Comparison of ENCODE assay signal across 1 cellular context in genomic region chr1:182588460-182589396, GRCh38.
TF ChIP-seq lines count a peak whose summit lies in the region.

Gene RNASEL (minus strand): TSS chr1:182589256. CDS start chr1:182586806, 2,450 bp downstream.

TF ChIP-seq in SK-N-SH, 30 proteins besides CTCF, POLR2A, EP300 and RAD21 (continued from another document):
- TF ChIP-seq, protein P1, sequence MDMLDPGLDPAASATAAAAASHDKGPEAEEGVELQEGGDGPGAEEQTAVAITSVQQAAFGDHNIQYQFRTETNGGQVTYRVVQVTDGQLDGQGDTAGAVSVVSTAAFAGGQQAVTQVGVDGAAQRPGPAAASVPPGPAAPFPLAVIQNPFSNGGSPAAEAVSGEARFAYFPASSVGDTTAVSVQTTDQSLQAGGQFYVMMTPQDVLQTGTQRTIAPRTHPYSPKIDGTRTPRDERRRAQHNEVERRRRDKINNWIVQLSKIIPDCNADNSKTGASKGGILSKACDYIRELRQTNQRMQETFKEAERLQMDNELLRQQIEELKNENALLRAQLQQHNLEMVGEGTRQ (IDR thresholded peaks at IDR 0.05; ENCODE audit: borderline replicate concordance, low read depth, low read length): no peak
- TF ChIP-seq PBX3 (IDR thresholded peaks at IDR 0.05): no peak
- TF ChIP-seq MXI1 (IDR thresholded peaks at IDR 0.05; ENCODE audit: low read depth, low read length): no peak
- no peak for TF ChIP-seq SIN3A (IDR thresholded peaks at IDR 0.05; ENCODE audit: borderline replicate concordance, low read depth, low read length)
- TF ChIP-seq POLR2AphosphoS5 (IDR thresholded peaks at IDR 0.05; ENCODE audit: low read depth, low read length): no peak
- TF ChIP-seq TAF1 (IDR thresholded peaks at IDR 0.05; ENCODE audit: borderline replicate concordance, low read depth, low read length): no peak
- TF ChIP-seq NRF1 (IDR thresholded peaks at IDR 0.05; ENCODE audit: low read depth, low read length): no peak
- TF ChIP-seq GATA2 (CRISPR knock-in tag; IDR thresholded peaks at IDR 0.05): no peak
- TF ChIP-seq FOSL2 (IDR thresholded peaks at IDR 0.05; ENCODE audit: borderline replicate concordance, low read depth): no peak
- TF ChIP-seq, protein P2, sequence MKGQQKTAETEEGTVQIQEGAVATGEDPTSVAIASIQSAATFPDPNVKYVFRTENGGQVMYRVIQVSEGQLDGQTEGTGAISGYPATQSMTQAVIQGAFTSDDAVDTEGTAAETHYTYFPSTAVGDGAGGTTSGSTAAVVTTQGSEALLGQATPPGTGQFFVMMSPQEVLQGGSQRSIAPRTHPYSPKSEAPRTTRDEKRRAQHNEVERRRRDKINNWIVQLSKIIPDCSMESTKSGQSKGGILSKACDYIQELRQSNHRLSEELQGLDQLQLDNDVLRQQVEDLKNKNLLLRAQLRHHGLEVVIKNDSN (IDR thresholded peaks at IDR 0.05; ENCODE audit: borderline replicate concordance, low read depth): no peak
- no peak for TF ChIP-seq NFIC (IDR thresholded peaks at IDR 0.05; ENCODE audit: borderline replicate concordance)
- TF ChIP-seq ZBTB33 (IDR thresholded peaks at IDR 0.05; ENCODE audit: borderline replicate concordance, low read depth): no peak
